2 cellular contexts compared by ENCODE assay signal in the genomic region with DNA sequence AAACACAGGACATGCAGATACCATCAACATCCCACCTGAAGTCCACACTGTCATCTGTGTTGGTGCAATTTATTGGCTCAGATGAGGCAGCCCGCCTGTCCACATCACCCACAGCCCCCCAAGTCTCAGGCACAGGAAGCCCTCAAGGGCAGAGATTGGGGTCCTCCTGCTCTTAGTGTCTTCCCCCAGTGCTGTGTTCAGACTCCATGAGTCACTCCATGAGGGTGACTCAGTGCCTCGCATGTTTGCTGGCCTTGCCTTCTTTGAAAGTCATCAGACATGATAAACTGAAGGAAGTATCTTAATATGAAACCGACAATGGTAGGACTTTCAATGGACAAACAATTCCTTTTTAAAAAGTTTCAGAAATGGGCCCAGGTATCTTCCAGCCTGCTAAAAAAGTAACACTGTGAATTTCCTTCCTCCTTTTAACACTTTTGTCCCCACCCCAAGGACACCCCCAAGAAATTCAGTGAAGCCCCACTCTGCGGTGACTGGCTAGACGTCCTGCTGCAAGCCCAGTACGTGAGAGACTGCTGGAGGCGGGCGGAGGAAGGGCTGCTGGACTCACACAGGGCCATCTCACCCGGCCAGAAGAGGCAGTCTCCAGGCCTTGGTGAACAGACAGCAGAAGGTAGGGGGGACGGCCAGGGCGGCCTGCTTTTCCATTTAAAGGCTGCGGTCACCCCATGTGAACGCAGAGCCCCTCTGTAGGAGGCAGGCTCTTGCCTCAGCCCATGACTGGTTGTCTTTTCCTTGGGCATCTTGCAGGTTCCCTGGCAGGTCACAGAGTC.
TF ChIP-seq lines count a peak whose summit lies in the region.

No MANE protein-coding gene starts in this region.

TF ChIP-seq in K562, 482 proteins besides CTCF, POLR2A, EP300 and RAD21 (continues in another document):
- TF ChIP-seq, protein P1, sequence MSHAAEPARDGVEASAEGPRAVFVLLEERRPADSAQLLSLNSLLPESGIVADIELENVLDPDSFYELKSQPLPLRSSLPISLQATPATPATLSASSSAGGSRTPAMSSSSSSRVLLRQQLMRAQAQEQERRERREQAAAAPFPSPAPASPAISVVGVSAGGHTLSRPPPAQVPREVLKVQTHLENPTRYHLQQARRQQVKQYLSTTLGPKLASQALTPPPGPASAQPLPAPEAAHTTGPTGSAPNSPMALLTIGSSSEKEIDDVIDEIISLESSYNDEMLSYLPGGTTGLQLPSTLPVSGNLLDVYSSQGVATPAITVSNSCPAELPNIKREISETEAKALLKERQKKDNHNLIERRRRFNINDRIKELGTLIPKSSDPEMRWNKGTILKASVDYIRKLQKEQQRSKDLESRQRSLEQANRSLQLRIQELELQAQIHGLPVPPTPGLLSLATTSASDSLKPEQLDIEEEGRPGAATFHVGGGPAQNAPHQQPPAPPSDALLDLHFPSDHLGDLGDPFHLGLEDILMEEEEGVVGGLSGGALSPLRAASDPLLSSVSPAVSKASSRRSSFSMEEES (CRISPR knock-in tag; IDR thresholded peaks at IDR 0.05) = no peak
- TF ChIP-seq ZNF561 (CRISPR knock-in tag; conservative IDR thresholded peaks at IDR 0.05) = no peak
- TF ChIP-seq, protein P2, sequence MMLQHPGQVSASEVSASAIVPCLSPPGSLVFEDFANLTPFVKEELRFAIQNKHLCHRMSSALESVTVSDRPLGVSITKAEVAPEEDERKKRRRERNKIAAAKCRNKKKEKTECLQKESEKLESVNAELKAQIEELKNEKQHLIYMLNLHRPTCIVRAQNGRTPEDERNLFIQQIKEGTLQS (IDR thresholded peaks at IDR 0.05) = peak; percentile 61
- TF ChIP-seq, protein P2 (CRISPR knock-in tag; conservative IDR thresholded peaks at IDR 0.05) = no peak
- TF ChIP-seq, protein P3, sequence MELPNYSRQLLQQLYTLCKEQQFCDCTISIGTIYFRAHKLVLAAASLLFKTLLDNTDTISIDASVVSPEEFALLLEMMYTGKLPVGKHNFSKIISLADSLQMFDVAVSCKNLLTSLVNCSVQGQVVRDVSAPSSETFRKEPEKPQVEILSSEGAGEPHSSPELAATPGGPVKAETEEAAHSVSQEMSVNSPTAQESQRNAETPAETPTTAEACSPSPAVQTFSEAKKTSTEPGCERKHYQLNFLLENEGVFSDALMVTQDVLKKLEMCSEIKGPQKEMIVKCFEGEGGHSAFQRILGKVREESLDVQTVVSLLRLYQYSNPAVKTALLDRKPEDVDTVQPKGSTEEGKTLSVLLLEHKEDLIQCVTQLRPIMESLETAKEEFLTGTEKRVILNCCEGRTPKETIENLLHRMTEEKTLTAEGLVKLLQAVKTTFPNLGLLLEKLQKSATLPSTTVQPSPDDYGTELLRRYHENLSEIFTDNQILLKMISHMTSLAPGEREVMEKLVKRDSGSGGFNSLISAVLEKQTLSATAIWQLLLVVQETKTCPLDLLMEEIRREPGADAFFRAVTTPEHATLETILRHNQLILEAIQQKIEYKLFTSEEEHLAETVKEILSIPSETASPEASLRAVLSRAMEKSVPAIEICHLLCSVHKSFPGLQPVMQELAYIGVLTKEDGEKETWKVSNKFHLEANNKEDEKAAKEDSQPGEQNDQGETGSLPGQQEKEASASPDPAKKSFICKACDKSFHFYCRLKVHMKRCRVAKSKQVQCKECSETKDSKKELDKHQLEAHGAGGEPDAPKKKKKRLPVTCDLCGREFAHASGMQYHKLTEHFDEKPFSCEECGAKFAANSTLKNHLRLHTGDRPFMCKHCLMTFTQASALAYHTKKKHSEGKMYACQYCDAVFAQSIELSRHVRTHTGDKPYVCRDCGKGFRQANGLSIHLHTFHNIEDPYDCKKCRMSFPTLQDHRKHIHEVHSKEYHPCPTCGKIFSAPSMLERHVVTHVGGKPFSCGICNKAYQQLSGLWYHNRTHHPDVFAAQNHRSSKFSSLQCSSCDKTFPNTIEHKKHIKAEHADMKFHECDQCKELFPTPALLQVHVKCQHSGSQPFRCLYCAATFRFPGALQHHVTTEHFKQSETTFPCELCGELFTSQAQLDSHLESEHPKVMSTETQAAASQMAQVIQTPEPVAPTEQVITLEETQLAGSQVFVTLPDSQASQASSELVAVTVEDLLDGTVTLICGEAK (IDR thresholded peaks at IDR 0.05) = no peak
- TF ChIP-seq, protein P3 (CRISPR knock-in tag; IDR thresholded peaks at IDR 0.05) = no peak
- TF ChIP-seq FOSL1 (tag; conservative IDR thresholded peaks at IDR 0.05) = peak; percentile 95
- no peak for TF ChIP-seq NCOR1 (IDR thresholded peaks at IDR 0.05)
- no peak for TF ChIP-seq JUND (IDR thresholded peaks at IDR 0.05; ENCODE audit: borderline replicate concordance, low read depth, low read length)
- peak; percentile 54; the same call in 1 of the 3 replicates for TF ChIP-seq JUND (tag; IDR thresholded peaks at IDR 0.05; ENCODE audit: borderline replicate concordance, low read depth, low read length)
- no peak for TF ChIP-seq SAFB (IDR thresholded peaks at IDR 0.05; ENCODE audit: borderline replicate concordance, low read depth, low read length)

TF ChIP-seq in SK-N-SH treated with all-trans-retinoic acid at 6 μM for 48 hours, 23 proteins besides CTCF, POLR2A, EP300 and RAD21 (continued from another document):
- no peak for TF ChIP-seq TOX (CRISPR knock-in tag; IDR thresholded peaks at IDR 0.05; ENCODE audit: borderline replicate concordance)
- no peak for TF ChIP-seq ISL1 (CRISPR knock-in tag; IDR thresholded peaks at IDR 0.05)
